Comparison of ENCODE assay signal across 8 cellular contexts in genomic region chr19:2785244-2786000, GRCh38. TPM values are rescaled to one million over a fixed set of nuclear protein-coding genes. Genes with fewer than 3 reads are reported as not detected.
A peak's percentile ranks its signal among the peaks of the same experiment; 100 is the strongest.
DNase-seq lines count a peak whose midpoint lies in the region; ATAC-seq and TF ChIP-seq lines count a peak whose summit lies in the region.

Gene THOP1, plus strand, starts transcription at chr19:2785503. Its CDS starts 160 bp downstream, at chr19:2785663.

- no peaks in the 10 kb centered on the region for H3K9me2 ChIP-seq in Karpas-422 (replicated peaks; ENCODE audit: insufficient read depth, low read length)

- no peaks in the 10 kb centered on the region for H3K27me3 ChIP-seq in Karpas-422 (ENCODE audit: low read length)
- no peaks in the 10 kb centered on the region for H3K27me3 ChIP-seq in esophagus squamous epithelium

- DNase-seq in DMS53 treated with DMSO at 0.1 percent for 48 hours (lab: John Stamatoyannopoulos, UW; ENCODE audit: unreplicated experiment) (peak; percentile 91), Karpas-422 (peak; percentile 100), RKO (ENCODE audit: low spot score) (peak; percentile 99), activated T-helper 1 cell treated with Interleukin-2 at 50 U/mL for 16 hours (ENCODE audit: low read depth) (peak; percentile 97), esophagus squamous epithelium (lab: John Stamatoyannopoulos, UW) (peak; percentile 90), myocyte (ENCODE audit: low read depth) (peak; percentile 99)
- peak; percentile 99 to 100 for DNase-seq in stimulated activated CD8-positive, alpha-beta memory T cell treated with anti-CD3 and anti-CD28 coated beads, Interleukin-7, amount 100 ng/mL, for 48 hours (ENCODE audit: extremely low read depth in 1 of 2, low read depth in 1 of 2)

- H3K4me3 ChIP-seq in Karpas-422 (ENCODE audit: low read length) (peak within 1 kb of the TSS; percentile 98), esophagus squamous epithelium (peak within 1 kb of the TSS; percentile 80 to 99 (median 96))

- peak in 3 of 4 donors; percentile 65 to 70 (median 70) for TF ChIP-seq POLR2A in esophagus squamous epithelium (IDR thresholded peaks at IDR 0.05)

- intact Hi-C loops in esophagus squamous epithelium (cut with DNase I), result no loop called here

- H3K9me3 ChIP-seq in Karpas-422 (ENCODE audit: low read length) (no peaks in the 10 kb centered on the region), esophagus squamous epithelium (no peaks in the 10 kb centered on the region)

- ATAC-seq in GM21786 (IDR thresholded peaks at IDR 0.05; ENCODE audit: unreplicated experiment), result peak; percentile 65

- H3K36me3 ChIP-seq in Karpas-422 (ENCODE audit: insufficient read depth, low read length) (peaks cover 18% of the 10 kb centered on the region; the same call in 1 of the 2 replicates), esophagus squamous epithelium (peaks cover 0 to 6% (median 2%) of the 10 kb centered on the region in 3 donors)

- peaks cover 33% of the 10 kb centered on the region for H4K20me1 ChIP-seq in Karpas-422 (ENCODE audit: insufficient read depth, low read depth, low read length)

- H3K4me1 ChIP-seq in Karpas-422 (ENCODE audit: low read length), result peaks cover 79% of the 10 kb centered on the region
- H3K4me1 ChIP-seq in esophagus squamous epithelium, result peaks cover 32 to 59% (median 38%) of the 10 kb centered on the region in 3 donors

- H2AFZ ChIP-seq in Karpas-422 (ENCODE audit: low read length), result no peak within 1 kb of the TSS

- peak within 1 kb of the TSS; percentile 98 for H3K9ac ChIP-seq in Karpas-422 (ENCODE audit: low read length)

- peak within 1 kb of the TSS; percentile 83 for H3K4me2 ChIP-seq in Karpas-422 (ENCODE audit: low read depth, low read length, poor library complexity, severe bottlenecking)

- WGBS in esophagus squamous epithelium, 2 donors, result 0% methylated on average over 6 of the region's 78 CpGs; no CpG with 5 or more reads in 1 of the 2 donors

- TF ChIP-seq CTCF in esophagus squamous epithelium (IDR thresholded peaks at IDR 0.05), result peak in 2 of 6 experiments; percentile 4 to 46

- H3K27ac ChIP-seq in Karpas-422 (ENCODE audit: low read length), result peak within 1 kb of the TSS; percentile 95
- H3K27ac ChIP-seq in esophagus squamous epithelium, result peak within 1 kb of the TSS; percentile 79 to 84 (median 82)

- peaks cover 74% of the 10 kb centered on the region for H3K79me2 ChIP-seq in Karpas-422 (ENCODE audit: low read length)

RNA-seq across cellular contexts. Expression of gene THOP1, which starts in this region (rescaled TPM):
- 57.0 and 148 TPM in 2 replicates for total RNA-seq in Karpas-422 (2014; rRNA removed; shearing (Covaris generic); ENCODE audit: low replicate concordance)
- total RNA-seq in esophagus squamous epithelium (10 to 100 TPM; 57.8 to 88.6 (median 74.7) TPM), myocyte (102 and 142 TPM in 2 replicates)
- polyA plus RNA-seq in myocyte (2012), result 63.3 TPM

Comparison
In these comparisons a context has a peak if more than half of its experiments do, and no peak if none do; other contexts are left out.
1. Peak in every context shown above with its lines: DNase-seq, ATAC-seq, H3K4me3 ChIP-seq and H3K27ac ChIP-seq.